Comparison of ENCODE assay signal across 1 cellular context in genomic region chr5:151014680-151015343, GRCh38.
TF ChIP-seq lines count a peak whose summit lies in the region.

No MANE protein-coding gene starts in this region.

TF ChIP-seq in HepG2, 621 proteins besides CTCF, POLR2A, EP300 and RAD21 (continued from another document and continues in another):
- TF ChIP-seq ZNF264 (CRISPR knock-in tag; IDR thresholded peaks at IDR 0.05): no peak
- TF ChIP-seq PTBP1 (IDR thresholded peaks at IDR 0.05; ENCODE audit: low read depth, low read length, poor library complexity, severe bottlenecking): no peak
- TF ChIP-seq NFE2L2 (IDR thresholded peaks at IDR 0.05; ENCODE audit: low read length): no peak
- TF ChIP-seq KIAA2018 (CRISPR knock-in tag; IDR thresholded peaks at IDR 0.05; ENCODE audit: borderline replicate concordance): no peak
- TF ChIP-seq ETV6 (CRISPR knock-in tag; conservative IDR thresholded peaks at IDR 0.05): no peak
- TF ChIP-seq MTF2 (CRISPR knock-in tag; IDR thresholded peaks at IDR 0.05; ENCODE audit: borderline replicate concordance): no peak
- TF ChIP-seq ZNF512 (CRISPR knock-in tag; IDR thresholded peaks at IDR 0.05): no peak
- no peak for TF ChIP-seq U2AF1 (optimal IDR thresholded peaks at IDR 0.05; ENCODE audit: low read depth, low read length)
- TF ChIP-seq ZNF576 (CRISPR knock-in tag; IDR thresholded peaks at IDR 0.05): no peak
- no peak for TF ChIP-seq HMG20B (CRISPR knock-in tag; conservative IDR thresholded peaks at IDR 0.05)
- no peak for TF ChIP-seq LRRFIP1 (CRISPR knock-in tag; conservative IDR thresholded peaks at IDR 0.05)
- no peak for TF ChIP-seq MTA1 (CRISPR knock-in tag; IDR thresholded peaks at IDR 0.05; ENCODE audit: borderline replicate concordance)
- TF ChIP-seq SOX5 (CRISPR knock-in tag; IDR thresholded peaks at IDR 0.05; ENCODE audit: borderline replicate concordance): peak; percentile 85; the same call in 1 of the 2 replicates
- no peak for TF ChIP-seq KLF9 (CRISPR knock-in tag; IDR thresholded peaks at IDR 0.05; ENCODE audit: low read depth)
- TF ChIP-seq ZKSCAN1 (IDR thresholded peaks at IDR 0.05; ENCODE audit: low read length): no peak
- no peak for TF ChIP-seq PHF8 (CRISPR knock-in tag; IDR thresholded peaks at IDR 0.05)
- TF ChIP-seq ZSCAN22 (CRISPR knock-in tag; IDR thresholded peaks at IDR 0.05): no peak
- no peak for TF ChIP-seq E2F5 (CRISPR knock-in tag; conservative IDR thresholded peaks at IDR 0.05)
- TF ChIP-seq ZZZ3 (CRISPR knock-in tag; IDR thresholded peaks at IDR 0.05; ENCODE audit: borderline replicate concordance): no peak
- TF ChIP-seq RFX3 (CRISPR knock-in tag; IDR thresholded peaks at IDR 0.05): no peak
- TF ChIP-seq NFKB2 (CRISPR knock-in tag; IDR thresholded peaks at IDR 0.05; ENCODE audit: borderline replicate concordance): no peak
- TF ChIP-seq PRDM10 (CRISPR knock-in tag; IDR thresholded peaks at IDR 0.05; ENCODE audit: low read depth): no peak
- no peak for TF ChIP-seq ZNF660 (CRISPR knock-in tag; IDR thresholded peaks at IDR 0.05; ENCODE audit: borderline replicate concordance, low read depth)
- TF ChIP-seq NFIC (IDR thresholded peaks at IDR 0.05; ENCODE audit: low read length): no peak
- no peak for TF ChIP-seq BRD4 (CRISPR knock-in tag; IDR thresholded peaks at IDR 0.05)
- no peak for TF ChIP-seq NR1H2 (CRISPR knock-in tag; IDR thresholded peaks at IDR 0.05; ENCODE audit: borderline replicate concordance, low read depth)
- 0 out of 2 replicates have a peak, but pooled peaks have one; percentile 31 for TF ChIP-seq MLX (CRISPR knock-in tag; IDR thresholded peaks at IDR 0.05)
- no peak for TF ChIP-seq NFIB (CRISPR knock-in tag; IDR thresholded peaks at IDR 0.05; ENCODE audit: borderline replicate concordance)
- TF ChIP-seq ARID5B (CRISPR knock-in tag; IDR thresholded peaks at IDR 0.05): peak; percentile 80
- TF ChIP-seq FOXO1 (CRISPR knock-in tag; IDR thresholded peaks at IDR 0.05): peak; percentile 70; the same call in 1 of the 2 replicates
- no peak for TF ChIP-seq ZMAT3 (CRISPR knock-in tag; conservative IDR thresholded peaks at IDR 0.05)
- no peak for TF ChIP-seq SMARCC2 (IDR thresholded peaks at IDR 0.05)
- TF ChIP-seq XBP1 (CRISPR knock-in tag; IDR thresholded peaks at IDR 0.05): no peak
- no peak for TF ChIP-seq ZNF7 (CRISPR knock-in tag; IDR thresholded peaks at IDR 0.05)
- TF ChIP-seq ZNF782 (CRISPR knock-in tag; IDR thresholded peaks at IDR 0.05; ENCODE audit: borderline replicate concordance): no peak
- no peak for TF ChIP-seq RCOR2 (CRISPR knock-in tag; IDR thresholded peaks at IDR 0.05)
- TF ChIP-seq NFKBIZ (CRISPR knock-in tag; IDR thresholded peaks at IDR 0.05): no peak
- TF ChIP-seq KDM1A (CRISPR knock-in tag; IDR thresholded peaks at IDR 0.05): no peak
- TF ChIP-seq NPAS2 (CRISPR knock-in tag; IDR thresholded peaks at IDR 0.05; ENCODE audit: borderline replicate concordance): no peak
- TF ChIP-seq KLF15 (CRISPR knock-in tag; IDR thresholded peaks at IDR 0.05; ENCODE audit: borderline replicate concordance): no peak
- TF ChIP-seq ZNF792 (CRISPR knock-in tag; IDR thresholded peaks at IDR 0.05): peak; percentile 55; the same call in 1 of the 2 replicates
